In the genomic region with DNA sequence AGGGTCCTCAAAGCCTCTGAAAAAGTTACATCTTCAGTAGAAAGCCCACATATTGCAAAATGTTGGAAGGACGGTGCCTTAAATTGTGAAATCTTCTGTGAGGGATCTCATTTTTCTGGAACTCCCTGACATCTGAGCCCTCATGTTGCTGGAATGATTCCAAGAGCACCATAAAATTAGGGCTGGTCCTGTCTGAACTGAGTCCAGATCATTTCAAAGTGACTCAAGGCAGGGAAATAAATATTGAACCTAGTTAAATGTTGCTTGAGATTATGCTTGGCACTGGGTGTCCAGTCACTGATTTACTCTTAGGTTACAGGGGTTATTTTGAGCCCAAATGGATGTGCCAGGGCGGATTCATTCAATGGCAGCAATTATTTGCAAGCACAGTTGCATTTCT, we compare ENCODE assay signal across 12 cellular contexts.
DNase-seq lines count a peak whose midpoint lies in the region; ATAC-seq and TF ChIP-seq lines count a peak whose summit lies in the region.
"Had no signal": no experiment of that assay in that cellular context is flagged by ENCODE, and none has a peak within 500 bp of the region (broad histone marks: within the 10 kb centered on the region; RNA-seq: fewer than 3 reads in every experiment).

No MANE protein-coding gene starts in this region.

- no peak overlapping the region for H2BK120ac ChIP-seq in mesenchymal stem cell (ENCODE audit: low read depth, low read length)

- 68% methylated on average over 2 of the region's 2 CpGs for WGBS in mesenchymal stem cell

- no peak overlapping the region for H2BK15ac ChIP-seq in mesenchymal stem cell (ENCODE audit: low read depth, poor library complexity, severe bottlenecking)

- H3K4ac ChIP-seq in mesenchymal stem cell (ENCODE audit: low read depth in 1 of 2, low read length in 2 of 2): no peak overlapping the region

- H2AFZ ChIP-seq in mesenchymal stem cell (ENCODE audit: low read depth, low read length): no peak overlapping the region

- no peak overlapping the region for H3K18ac ChIP-seq in mesenchymal stem cell (ENCODE audit: low read depth in 1 of 2, low read length in 2 of 2)

- no peak overlapping the region for H3K14ac ChIP-seq in mesenchymal stem cell (ENCODE audit: low read length in 2 of 2)

- peaks cover 0 to 3% of the 10 kb centered on the region in 2 experiments for H3K27me3 ChIP-seq in mesenchymal stem cell (ENCODE audit: control insufficient read depth in 1 of 2, insufficient read depth in 1 of 2, low read length in 2 of 2)

- H3K4me2 ChIP-seq in mesenchymal stem cell (ENCODE audit: low read length, poor library complexity, severe bottlenecking): no peak overlapping the region

- no peak for ATAC-seq in natural killer cell treated with Interleukin-12 subunit alpha and Interleukin-12 subunit beta and Interleukin-15 and Interleukin-18, amount 100 ng/mL, for 72 hours
- ATAC-seq in HG02571 (IDR thresholded peaks at IDR 0.05; ENCODE audit: unreplicated experiment): no peak
- ATAC-seq: natural killer cell had no signal

- no peak overlapping the region for H3K9ac ChIP-seq in mesenchymal stem cell (ENCODE audit: low read length)

- H2BK12ac ChIP-seq in mesenchymal stem cell (ENCODE audit: low read length in 2 of 2): no peak overlapping the region

- no peaks in the 10 kb centered on the region for H3K4me1 Mint-ChIP-seq in natural killer cell treated with Interleukin-12 subunit alpha and Interleukin-12 subunit beta and Interleukin-15 and Interleukin-18, amount 100 ng/mL, for 72 hours (ENCODE audit: low read depth in 2 of 2)
- H3K4me1 Mint-ChIP-seq: natural killer cell had no signal

- H3K9me3 Mint-ChIP-seq in natural killer cell treated with Interleukin-12 subunit alpha and Interleukin-12 subunit beta and Interleukin-15 and Interleukin-18, amount 100 ng/mL, for 72 hours: no peaks in the 10 kb centered on the region
- H3K9me3 Mint-ChIP-seq: activated T-helper 1 cell treated with anti-CD3 and anti-CD28 coated beads, Interleukin-12 subunit alpha, Interleukin-12 subunit beta, Interleukin-2, Interleukin-4 antibody, amounts not matched to agents 30 ng/mL and 10 ng/mL and 1 ng/mL, durations not matched to agents 14 hours and 24 hours and 36 hours; natural killer cell had no signal

- H3K36me3 ChIP-seq in mesenchymal stem cell (ENCODE audit: control insufficient read depth in 1 of 2, insufficient read depth in 2 of 2, low read depth in 1 of 2, low read length in 2 of 2): no peaks in the 10 kb centered on the region

- H4K91ac ChIP-seq in mesenchymal stem cell (ENCODE audit: low read length): no peak overlapping the region

- no peaks in the 10 kb centered on the region for H3K9me3 ChIP-seq in mesenchymal stem cell (ENCODE audit: control insufficient read depth, low read length)

- no peak overlapping the region for H3K4me3 Mint-ChIP-seq in natural killer cell treated with Interleukin-12 subunit alpha and Interleukin-12 subunit beta and Interleukin-15 and Interleukin-18, amount 100 ng/mL, for 72 hours
- H3K4me3 Mint-ChIP-seq: activated T-helper 1 cell treated with anti-CD3 and anti-CD28 coated beads, Interleukin-12 subunit alpha, Interleukin-12 subunit beta, Interleukin-2, Interleukin-4 antibody, amounts not matched to agents 30 ng/mL and 10 ng/mL and 1 ng/mL, durations not matched to agents 14 hours and 24 hours and 36 hours; natural killer cell had no signal

- no peak overlapping the region for H3K27ac Mint-ChIP-seq in natural killer cell treated with Interleukin-12 subunit alpha and Interleukin-12 subunit beta and Interleukin-15 and Interleukin-18, amount 100 ng/mL, for 72 hours
- H3K27ac Mint-ChIP-seq: activated T-helper 1 cell treated with anti-CD3 and anti-CD28 coated beads, Interleukin-12 subunit alpha, Interleukin-12 subunit beta, Interleukin-2, Interleukin-4 antibody, amounts not matched to agents 30 ng/mL and 10 ng/mL and 1 ng/mL, durations not matched to agents 14 hours and 24 hours and 36 hours; natural killer cell had no signal

- no peaks in the 10 kb centered on the region for H3K79me1 ChIP-seq in mesenchymal stem cell (replicated peaks; ENCODE audit: low read length, poor library complexity, severe bottlenecking)

- H2AK5ac ChIP-seq in mesenchymal stem cell (ENCODE audit: low read length, severe bottlenecking): no peak overlapping the region

- peak; percentile 58 for DNase-seq in AG08395 (ENCODE audit: low spot score)
- DNase-seq in HT-29 (ENCODE audit: low spot score): peak; percentile 10
- DNase-seq in cardiac fibroblast (ENCODE audit: low read depth in 2 of 2): peak; percentile 73 to 80
- DNase-seq in mesenchymal stem cell: peak; percentile 16
- no peak for DNase-seq in KG1 (lab: John Stamatoyannopoulos, UW)
- no peak for DNase-seq in natural killer cell treated with Interleukin-12 subunit alpha and Interleukin-12 subunit beta and Interleukin-15 and Interleukin-18, amount 100 ng/mL, for 72 hours (ENCODE audit: low spot score)
- DNase-seq in SK-N-DZ (ENCODE audit: low spot score): no peak
- DNase-seq: natural killer cell; NCI-H1417 treated with DMSO at 0.1 percent for 48 hours; stimulated activated naive CD4-positive, alpha-beta T cell treated with Interleukin-2 at 50 U/mL for 16 hours had no signal

- H3K4me1 ChIP-seq in mesenchymal stem cell (ENCODE audit: control insufficient read depth, insufficient read depth, low read depth, low read length): peaks cover 3% of the 10 kb centered on the region

- no peak for TF ChIP-seq CTCF in cardiac fibroblast (IDR thresholded peaks at IDR 0.05; ENCODE audit: low read depth, low read length)

- no peak overlapping the region for H4K8ac ChIP-seq in mesenchymal stem cell (ENCODE audit: low read length)

- no peak overlapping the region for H2BK5ac ChIP-seq in mesenchymal stem cell (ENCODE audit: low read depth, low read length, poor library complexity, severe bottlenecking)

- H3K27me3 Mint-ChIP-seq in natural killer cell treated with Interleukin-12 subunit alpha and Interleukin-12 subunit beta and Interleukin-15 and Interleukin-18, amount 100 ng/mL, for 72 hours: peaks cover 0 to 4% of the 10 kb centered on the region in 2 donors

- H3K27ac ChIP-seq in mesenchymal stem cell (ENCODE audit: low read length, poor library complexity, severe bottlenecking): no peak overlapping the region

- no peaks in the 10 kb centered on the region for H3K36me3 Mint-ChIP-seq in natural killer cell treated with Interleukin-12 subunit alpha and Interleukin-12 subunit beta and Interleukin-15 and Interleukin-18, amount 100 ng/mL, for 72 hours
- H3K36me3 Mint-ChIP-seq: natural killer cell had no signal

- no peak overlapping the region for H3K23ac ChIP-seq in mesenchymal stem cell (ENCODE audit: low read length in 2 of 2)

- H3K4me3 ChIP-seq in cardiac fibroblast (replicated peaks in 1 of 2; ENCODE audit: low read depth in 2 of 2, low read length in 2 of 2): no peak overlapping the region
- H3K4me3 ChIP-seq in mesenchymal stem cell (ENCODE audit: insufficient read depth in 1 of 2, low read depth in 1 of 2, low read length in 2 of 2): no peak overlapping the region

Comparison
In these comparisons a context has a peak if more than half of its experiments do, and no peak if none do; other contexts are left out.
1. DNase-seq: peak in AG08395 (single experiment), HT-29 (single experiment), cardiac fibroblast (2 of 2) and mesenchymal stem cell (single experiment); none in KG1 (single experiment), natural killer cell treated with Interleukin-12 subunit alpha and Interleukin-12 subunit beta and Interleukin-15 and Interleukin-18, amount 100 ng/mL, for 72 hours (single experiment) and SK-N-DZ (single experiment).